ENCODE assay signal across 33 cellular contexts in the genomic region with DNA sequence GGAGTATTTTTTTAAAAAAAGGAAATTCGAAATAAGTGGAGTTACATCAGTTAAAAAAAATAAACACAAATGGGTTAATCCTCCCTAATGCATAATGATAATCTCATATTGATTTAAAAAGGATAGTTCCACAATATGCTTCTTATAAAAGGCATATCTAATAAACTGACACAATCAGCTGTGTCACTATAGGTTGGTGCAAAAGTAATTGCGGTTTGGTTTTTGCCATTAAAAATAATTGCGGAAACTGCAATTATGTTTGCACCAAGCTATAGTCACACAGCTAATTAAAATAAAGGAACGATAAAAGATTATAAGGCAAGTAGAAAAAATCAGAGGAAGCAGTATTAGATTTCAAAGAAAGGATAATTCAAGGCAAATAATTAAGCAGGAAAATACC. TPM values are rescaled to one million over a fixed set of nuclear protein-coding genes. Genes with fewer than 3 reads are reported as not detected.
"Had no signal": no experiment of that assay in that cellular context is flagged by ENCODE, and none has a peak within 500 bp of the region (broad histone marks: within the 10 kb centered on the region; RNA-seq: fewer than 3 reads in every experiment).

No MANE protein-coding gene starts in this region.

- ATAC-seq: activated naive CD4-positive, alpha-beta T cell treated with anti-CD3 and anti-CD28 coated beads, Interleukin-2, amount 50 U/mL, for 72 hours; activated naive CD8-positive, alpha-beta T cell treated with anti-CD3 and anti-CD28 coated beads, Interleukin-2, amount 50 U/mL, for 24 hours; activated T-cell treated with anti-CD3 and anti-CD28 coated beads, Interleukin-2, amount 50 U/mL, for 4 hours; activated T-cell treated with anti-CD3 and anti-CD28 coated beads, Interleukin-2, amount 50 U/mL, for 72 hours; activated T-helper 17 cell treated with anti-CD3 and anti-CD28 coated beads, Interleukin-2, amount 50 U/mL, for 72 hours; body of pancreas had no signal

- FAIRE-seq: astrocyte, bronchial epithelial cell had no signal

- H3K4me3 ChIP-seq: adrenal gland, ascending aorta, body of pancreas, breast epithelium, cardiac muscle cell had no signal

- H3K9me3 ChIP-seq: adrenal gland, ascending aorta had no signal

- H3K27me3 ChIP-seq: adrenal gland, ascending aorta, body of pancreas, brain microvascular endothelial cell, breast epithelium, cardiac muscle cell had no signal

- H3K27ac ChIP-seq: adrenal gland, ascending aorta, body of pancreas, brain microvascular endothelial cell, breast epithelium, cardiac muscle cell had no signal

- H3K36me3 ChIP-seq: adrenal gland, ascending aorta, brain microvascular endothelial cell, breast epithelium, cardiac muscle cell had no signal

- H3K4me1 ChIP-seq: adrenal gland, ascending aorta, breast epithelium had no signal

- DNase-seq: activated effector memory CD4-positive, alpha-beta T cell treated with anti-CD3 and anti-CD28 coated beads, Interleukin-2, amount 50 U/mL, for 16 hours; activated effector memory CD4-positive, alpha-beta T cell treated with Interleukin-2 at 50 U/mL for 16 hours; activated gamma-delta T cell; activated gamma-delta T cell treated with Interleukin-2 at 50 U/mL for 16 hours; activated naive CD4-positive, alpha-beta T cell; activated naive CD4-positive, alpha-beta T cell treated with anti-CD3 and anti-CD28 coated beads for 36 hours; activated naive CD4-positive, alpha-beta T cell treated with anti-CD3 and anti-CD28 coated beads, Interleukin-2, amount 10 ng/mL, durations not matched to agents 7 days and 5 days; activated naive CD4-positive, alpha-beta T cell treated with anti-CD3 and anti-CD28 coated beads, Interleukin-2, amount 50 U/mL, for 16 hours; activated naive CD4-positive, alpha-beta T cell treated with Interleukin-2 at 50 U/mL for 16 hours; activated naive CD8-positive, alpha-beta T cell treated with anti-CD3 and anti-CD28 coated beads for 36 hours; activated naive CD8-positive, alpha-beta T cell treated with anti-CD3 and anti-CD28 coated beads, Interleukin-2, amount 10 ng/mL, durations not matched to agents 7 days and 5 days; activated naive CD8-positive, alpha-beta T cell treated with anti-CD3 and anti-CD28 coated beads, Interleukin-2, amount 50 U/mL, for 24 hours; activated T-cell treated with anti-CD3 and anti-CD28 coated beads, Interleukin-2, amount 50 U/mL, for 24 hours; activated T-cell treated with anti-CD3 and anti-CD28 coated beads, Interleukin-2, amount 50 U/mL, for 4 hours; activated T-cell treated with anti-CD3 and anti-CD28 coated beads, Interleukin-2, amount 50 U/mL, for 48 hours; activated T-cell treated with anti-CD3 and anti-CD28 coated beads, Interleukin-2, amount 50 U/mL, for 72 hours; adrenal gland; amniotic stem cell; amygdala; anterior cingulate cortex; aorta; body of pancreas; brain microvascular endothelial cell; caudate nucleus; central memory CD4-positive, alpha-beta T cell; cerebellar nuclear complex had no signal

RNA-seq across cellular contexts. Expression of a gene that starts 21.0 kb away (rescaled TPM):
- total RNA-seq: bronchial epithelial cell had no signal
- polyA plus RNA-seq: cardiac muscle cell had no signal

RNA-seq across cellular contexts. Expression of a gene that starts 50.3 kb away (rescaled TPM):
- total RNA-seq: cardiac muscle cell had no signal
- polyA plus RNA-seq: cardiac muscle cell had no signal
